8 cellular contexts compared by ENCODE assay signal in genomic region chr7:27147211-27148030, GRCh38. TPM values are rescaled to one million over a fixed set of nuclear protein-coding genes. Genes with fewer than 3 reads are reported as not detected.
DNase-seq lines count a peak whose midpoint lies in the region; ATAC-seq and TF ChIP-seq lines count a peak whose summit lies in the region.

Gene HOXA6, minus strand, starts transcription at chr7:27147774. Its CDS starts 25 bp downstream, at chr7:27147749.

- no peak within 1 kb of the TSS for H3K4me3 ChIP-seq in CD8-positive, alpha-beta T cell (ENCODE audit: low read depth, low read length)
- H3K4me3 ChIP-seq in ovary: peak within 1 kb of the TSS; percentile 74

- no peaks in the 10 kb centered on the region for H3K9me3 ChIP-seq in CD8-positive, alpha-beta T cell (ENCODE audit: low read length)
- H3K9me3 ChIP-seq in ovary: peaks cover 0 to 10% of the 10 kb centered on the region in 2 donors

- TF ChIP-seq EP300 in ovary (IDR thresholded peaks at IDR 0.05): no peak

- peaks cover 65% of the 10 kb centered on the region for H3K27me3 Mint-ChIP-seq in CD8-positive, alpha-beta T cell (ENCODE audit: low read depth)
- H3K27me3 Mint-ChIP-seq in endothelial cell (ENCODE audit: unreplicated experiment): peaks cover 56% of the 10 kb centered on the region

- H3K4me1 ChIP-seq in CD8-positive, alpha-beta T cell (ENCODE audit: insufficient read depth, low read length): peaks cover 33% of the 10 kb centered on the region
- H3K4me1 ChIP-seq in ovary (ENCODE audit: insufficient read depth): peaks cover 5% of the 10 kb centered on the region

- H3K36me3 ChIP-seq in CD8-positive, alpha-beta T cell (ENCODE audit: insufficient read depth, low read length): no peaks in the 10 kb centered on the region
- no peaks in the 10 kb centered on the region for H3K36me3 ChIP-seq in ovary

- TF ChIP-seq POLR2A in ovary (IDR thresholded peaks at IDR 0.05): no peak

- H3K9me3 Mint-ChIP-seq in CD8-positive, alpha-beta T cell: no peaks in the 10 kb centered on the region
- H3K9me3 Mint-ChIP-seq in endothelial cell (ENCODE audit: unreplicated experiment): no peaks in the 10 kb centered on the region

- H3K27ac ChIP-seq in CD8-positive, alpha-beta T cell (ENCODE audit: low read depth, low read length): no peak within 1 kb of the TSS
- no peak within 1 kb of the TSS for H3K27ac ChIP-seq in ovary

- POLR2A ChIA-PET in CD8-positive, alpha-beta T cell (lab: Charles Lee): interaction anchor here (1.2 kb wide), 1 partner anchor 14 kb away, joined by 3 read pairs; no protein-coding TSS in a partner anchor

- peaks cover 29% of the 10 kb centered on the region for H3K4me1 Mint-ChIP-seq in CD8-positive, alpha-beta T cell (ENCODE audit: low read depth)
- peaks cover 26% of the 10 kb centered on the region for H3K4me1 Mint-ChIP-seq in endothelial cell (ENCODE audit: unreplicated experiment)

- TF ChIP-seq CTCF in CD8-positive, alpha-beta T cell (IDR thresholded peaks at IDR 0.05): no peak
- TF ChIP-seq CTCF in endothelial cell (IDR thresholded peaks at IDR 0.05; ENCODE audit: unreplicated experiment): no peak
- TF ChIP-seq CTCF in ovary (IDR thresholded peaks at IDR 0.05): no peak

- peak in 2 of 7 experiments; percentile 10 to 48 for DNase-seq in CD8-positive, alpha-beta T cell
- DNase-seq in NCI-H146 (lab: John Stamatoyannopoulos, UW) (peak; percentile 64), endothelial cell (ENCODE audit: low spot score) (no peak), ovary (peak in 3 of 5 donors; percentile 9 to 45 (median 35)), NCI-H1048 (lab: John Stamatoyannopoulos, UW) (no peak), HuH-7.5 (ENCODE audit: low spot score) (no peak), OCI-M1 (lab: John Stamatoyannopoulos, UW) (no peak)
- DNase-seq in stimulated activated naive CD4-positive, alpha-beta T cell (lab: John Stamatoyannopoulos, UW): no peak

- no peak within 1 kb of the TSS for H3K27ac Mint-ChIP-seq in CD8-positive, alpha-beta T cell
- H3K27ac Mint-ChIP-seq in endothelial cell (ENCODE audit: unreplicated experiment): no peak within 1 kb of the TSS

- peak within 1 kb of the TSS; percentile 66 for H3K4me3 Mint-ChIP-seq in CD8-positive, alpha-beta T cell
- peak within 1 kb of the TSS; percentile 56 for H3K4me3 Mint-ChIP-seq in endothelial cell (ENCODE audit: unreplicated experiment)

- H3K27me3 ChIP-seq in CD8-positive, alpha-beta T cell (ENCODE audit: insufficient read depth, low read length): peaks cover 48% of the 10 kb centered on the region
- H3K27me3 ChIP-seq in ovary: no peaks in the 10 kb centered on the region

- ATAC-seq in CD8-positive, alpha-beta T cell: no peak

- WGBS in ovary, 3 donors: 10 to 14% (median 13%) methylated on average over 43 to 63 of the region's 63 CpGs

- no peaks in the 10 kb centered on the region for H3K36me3 Mint-ChIP-seq in CD8-positive, alpha-beta T cell
- peaks cover 4% of the 10 kb centered on the region for H3K36me3 Mint-ChIP-seq in endothelial cell (ENCODE audit: low read depth, unreplicated experiment)

- intact Hi-C loops in CD8-positive, alpha-beta T cell (cut with DNase I, micrococcal nuclease): no loop called here
- intact Hi-C loops in ovary (cut with DNase I): no loop called here

- CTCF ChIA-PET in CD8-positive, alpha-beta T cell (lab: Charles Lee): interaction anchor here (6.8 kb wide), 1 partner anchor 15 kb away, joined by 62 read pairs; no protein-coding TSS in a partner anchor

RNA-seq across cellular contexts. Expression of gene HOXA6, which starts in this region (rescaled TPM):
- total RNA-seq in CD8-positive, alpha-beta T cell: not detected
- total RNA-seq in endothelial cell (ENCODE audit: unreplicated experiment) (not detected), ovary (1 to 10 TPM in 3 of 7 donors, under 1 TPM in 4; 0.32 to 4.2 (median 0.43) TPM)
- polyA plus RNA-seq in ovary: under 1 TPM in 1 of 2 donors, not detected in 1; 0.29 TPM

Comparison
In these comparisons a context has a peak if more than half of its experiments do, and no peak if none do; other contexts are left out.
1. DNase-seq: peak in NCI-H146 (single experiment) and ovary (3 of 5); none in endothelial cell (single experiment), NCI-H1048 (single experiment), HuH-7.5 (single experiment), stimulated activated naive CD4-positive, alpha-beta T cell (0 of 6) and OCI-M1 (single experiment).